ENCODE assay signal across 18 cellular contexts in the genomic region with DNA sequence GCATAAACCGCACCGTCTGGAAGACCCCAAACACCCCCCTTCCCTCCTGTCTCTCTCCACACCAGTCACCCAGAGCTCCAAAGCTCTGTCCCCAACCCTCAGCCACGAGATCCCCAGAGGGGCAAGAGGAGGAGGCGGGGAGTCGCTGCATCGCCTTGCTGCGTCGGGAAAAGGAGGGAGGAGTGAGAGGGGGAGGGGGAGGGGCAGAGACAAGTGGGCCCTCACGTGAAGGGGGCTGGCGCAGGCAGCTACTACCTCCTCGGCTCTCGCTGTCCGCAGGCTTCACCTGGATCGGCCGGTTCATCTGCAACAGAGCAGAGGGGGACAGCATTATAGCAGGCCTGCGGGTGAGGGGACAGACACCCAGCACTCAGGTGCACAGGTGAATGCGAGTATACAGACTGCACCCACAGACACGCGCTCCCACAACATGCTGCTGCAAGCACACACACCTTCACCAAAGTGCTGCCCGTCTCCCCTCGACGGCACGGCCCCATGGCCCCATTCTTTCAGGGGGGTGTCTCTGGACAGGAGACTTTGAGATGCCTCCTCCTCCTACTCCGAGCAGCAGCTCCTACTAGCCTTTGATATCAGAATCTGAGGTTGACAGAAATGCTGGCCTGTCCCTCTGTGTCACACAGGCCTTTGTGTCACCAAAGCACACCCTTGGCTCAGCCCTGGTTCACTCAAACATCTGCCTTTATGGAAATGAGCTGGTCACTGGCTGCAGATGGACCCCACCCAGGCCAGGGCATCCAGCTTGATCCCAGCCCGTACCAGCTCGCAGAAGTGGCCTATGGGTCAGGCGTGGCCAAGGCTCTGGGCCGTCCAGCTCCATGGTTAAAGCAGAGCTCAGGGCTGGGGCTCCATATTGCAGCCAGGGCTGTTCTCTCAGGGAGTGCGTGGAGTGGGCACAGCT.
A peak's percentile ranks its signal among the peaks of the same experiment; 100 is the strongest.
DNase-seq lines count a peak whose midpoint lies in the region; ATAC-seq, FAIRE-seq and TF ChIP-seq lines count a peak whose summit lies in the region.
"Had no signal": no experiment of that assay in that cellular context is flagged by ENCODE, and none has a peak within 500 bp of the region (broad histone marks: within the 10 kb centered on the region; RNA-seq: fewer than 3 reads in every experiment).

No MANE protein-coding gene starts in this region.

- no peak overlapping the region for H2BK15ac ChIP-seq in H9 (ENCODE audit: low read depth, low read length)

- H2AFZ ChIP-seq in HepG2 (ENCODE audit: low read length), result no peak overlapping the region
- no peak overlapping the region for H2AFZ ChIP-seq in H9 (ENCODE audit: low read length)

- no peaks in the 10 kb centered on the region for H3K4me1 ChIP-seq in HepG2 (ENCODE audit: insufficient read depth, low read length)
- no peaks in the 10 kb centered on the region for H3K4me1 ChIP-seq in right lobe of liver
- no peaks in the 10 kb centered on the region for H3K4me1 ChIP-seq in H9 (ENCODE audit: insufficient read depth, low read length)
- peaks cover 0 to 4% (median 0%) of the 10 kb centered on the region in 6 donors for H3K4me1 ChIP-seq in spleen
- H3K4me1 ChIP-seq: right atrium auricular region, transverse colon had no signal

- peaks cover 3 to 30% of the 10 kb centered on the region in 2 experiments; a peak in 4 of 5 replicates for H3K27me3 ChIP-seq in HepG2 (ENCODE audit: control insufficient read depth in 1 of 2, insufficient read depth in 2 of 2, low read length in 2 of 2)
- no peaks in the 10 kb centered on the region for H3K27me3 ChIP-seq in right lobe of liver
- no peaks in the 10 kb centered on the region for H3K27me3 ChIP-seq in H9 (ENCODE audit: insufficient read depth, low read length)
- H3K27me3 ChIP-seq in spleen (replicated peaks in 1 of 7), result peaks cover 0 to 22% (median 0%) of the 10 kb centered on the region in 7 donors
- H3K27me3 ChIP-seq: right atrium auricular region had no signal

- H3K4me2 ChIP-seq in HepG2 (ENCODE audit: low read depth, low read length) (no peak overlapping the region), H9 (ENCODE audit: insufficient read depth, insufficient read length, low read length) (no peak overlapping the region)

- H3K36me3 Mint-ChIP-seq in H9 (ENCODE audit: insufficient read depth in 1 of 3, low read depth in 3 of 3) (no peaks in the 10 kb centered on the region), WTC11 (no peaks in the 10 kb centered on the region)
- H3K36me3 Mint-ChIP-seq in activated T-cell treated with anti-CD3 and anti-CD28 coated beads, Interleukin-2, amount 50 U/mL, for 4 hours (ENCODE audit: insufficient read depth), result no peaks in the 10 kb centered on the region

- WGBS in HepG2 (ENCODE audit: low lambda C conversion rate), result 39% methylated on average over 20 of the region's 29 CpGs
- WGBS in right lobe of liver (ENCODE audit: insufficient coverage, low coverage, low lambda C conversion rate, missing lambda C conversion rate), result 69% methylated on average over 18 of the region's 29 CpGs
- WGBS in H9 (ENCODE audit: extremely low coverage, insufficient read length, low lambda C conversion rate), result no CpG with 5 or more reads among the region's 29 CpGs
- WGBS in spleen, 5 donors, result 76 to 83% (median 78%) methylated on average over 21 to 29 of the region's 29 CpGs

- H2BK12ac ChIP-seq in H9 (ENCODE audit: insufficient read length, low read depth, low read length), result no peak overlapping the region

- H3K79me2 ChIP-seq in HepG2 (ENCODE audit: insufficient read depth, low read length) (no peaks in the 10 kb centered on the region), H9 (ENCODE audit: insufficient read depth, low read length) (no peaks in the 10 kb centered on the region)

- CTCF ChIA-PET in HepG2 (lab: Yijun Ruan, JAX; ENCODE audit: low intra/inter-chr PET ratio, low total read pairs), result no interaction called here
- CTCF ChIA-PET in WTC11 (lab: Charles Lee), result interaction anchor here (0.5 to 4.5 kb wide), 35 partner anchors 8 to 987 kb away, joined by 3 to 26 read pairs (median 3); no protein-coding TSS in a partner anchor

- H2BK20ac ChIP-seq in H9 (ENCODE audit: low read depth, low read length, poor library complexity, severe bottlenecking), result no peak overlapping the region

- H3K27ac Mint-ChIP-seq in H9 (no peak overlapping the region; a peak in 1 of 7 replicates), WTC11 (no peak overlapping the region)
- H3K27ac Mint-ChIP-seq: activated CD4-positive, alpha-beta T cell treated with anti-CD3 and anti-CD28 coated beads, Interleukin-2, amount 10 ng/mL, durations not matched to agents 7 days and 5 days; CD4-positive, alpha-beta T cell had no signal

- H3K56ac ChIP-seq in H9 (ENCODE audit: insufficient read length, low read depth, low read length), result no peak overlapping the region

- no peaks in the 10 kb centered on the region for H3K79me1 ChIP-seq in H9 (ENCODE audit: insufficient read depth, low read depth, low read length, poor library complexity, severe bottlenecking)

- no peak overlapping the region for H4K91ac ChIP-seq in H9 (ENCODE audit: insufficient read length, low read depth, low read length)

- no peak for FAIRE-seq in HepG2 (lab: Jason Lieb, UNC)
- FAIRE-seq: HTR-8/SVneo had no signal

- TF ChIP-seq EP300 in HepG2 (IDR thresholded peaks at IDR 0.05; ENCODE audit: low read depth in 2 of 2, low read length in 2 of 2) (no peak), HepG2 (CRISPR knock-in tag; IDR thresholded peaks at IDR 0.05; ENCODE audit: borderline replicate concordance) (no peak)

- H3K4me1 Mint-ChIP-seq in H9, result peaks cover 4 to 16% of the 10 kb centered on the region in 2 experiments
- peaks cover 10% of the 10 kb centered on the region for H3K4me1 Mint-ChIP-seq in WTC11
- no peaks in the 10 kb centered on the region for H3K4me1 Mint-ChIP-seq in activated T-cell treated with anti-CD3 and anti-CD28 coated beads, Interleukin-2, amount 50 U/mL, for 4 hours (ENCODE audit: low read depth)
- H3K4me1 Mint-ChIP-seq: activated CD4-positive, alpha-beta T cell treated with anti-CD3 and anti-CD28 coated beads, Interleukin-2, amount 10 ng/mL, durations not matched to agents 7 days and 5 days; central memory CD8-positive, alpha-beta T cell had no signal

- H3K9me3 Mint-ChIP-seq in H9 (no peaks in the 10 kb centered on the region), WTC11 (no peaks in the 10 kb centered on the region)
- H3K9me3 Mint-ChIP-seq in activated T-cell treated with anti-CD3 and anti-CD28 coated beads, Interleukin-2, amount 50 U/mL, for 4 hours, result no peaks in the 10 kb centered on the region
- H3K9me3 Mint-ChIP-seq: activated CD4-positive, alpha-beta T cell treated with anti-CD3 and anti-CD28 coated beads, Interleukin-2, amount 10 ng/mL, durations not matched to agents 7 days and 5 days; CD4-positive, alpha-beta T cell; central memory CD8-positive, alpha-beta T cell had no signal

- H3K23ac ChIP-seq in H9 (ENCODE audit: insufficient read length, low read depth, low read length), result no peak overlapping the region

- H3K9ac ChIP-seq in HepG2 (ENCODE audit: insufficient read depth, low read depth, low read length) (no peak overlapping the region), H9 (ENCODE audit: extremely low read depth, insufficient read length, low read length) (no peak overlapping the region)

- no peak overlapping the region for H2BK5ac ChIP-seq in H9 (ENCODE audit: insufficient read length, low read length)

- no peaks in the 10 kb centered on the region for H3K9me3 ChIP-seq in HepG2 (ENCODE audit: low read length)
- H3K9me3 ChIP-seq in right lobe of liver, result no peaks in the 10 kb centered on the region
- no peaks in the 10 kb centered on the region for H3K9me3 ChIP-seq in H9 (ENCODE audit: control insufficient read depth, low read depth, low read length)
- no peaks in the 10 kb centered on the region for H3K9me3 ChIP-seq in spleen
- H3K9me3 ChIP-seq: esophagus squamous epithelium, right atrium auricular region, transverse colon had no signal

- no peak for TF ChIP-seq RAD21 in HepG2 (CRISPR knock-in tag; IDR thresholded peaks at IDR 0.05)

- no peak overlapping the region for H2AK5ac ChIP-seq in H9 (ENCODE audit: insufficient read length, low read length)

- no peak overlapping the region for H3K4ac ChIP-seq in H9 (ENCODE audit: low read depth, low read length)

- no peaks in the 10 kb centered on the region for H3K36me3 ChIP-seq in HepG2 (replicated peaks in 1 of 2; ENCODE audit: control insufficient read depth in 1 of 2, insufficient read depth in 2 of 2, low read length in 2 of 2)
- H3K36me3 ChIP-seq in right lobe of liver, result no peaks in the 10 kb centered on the region
- no peaks in the 10 kb centered on the region for H3K36me3 ChIP-seq in spleen
- H3K36me3 ChIP-seq: esophagus squamous epithelium, right atrium auricular region, transverse colon had no signal

- H3K27me3 Mint-ChIP-seq in H9 (ENCODE audit: low read depth) (peaks cover 17% of the 10 kb centered on the region), WTC11 (ENCODE audit: low read depth) (peaks cover 9% of the 10 kb centered on the region)
- H3K27me3 Mint-ChIP-seq in activated T-cell treated with anti-CD3 and anti-CD28 coated beads, Interleukin-2, amount 50 U/mL, for 4 hours (ENCODE audit: low read depth), result no peaks in the 10 kb centered on the region
- H3K27me3 Mint-ChIP-seq: activated CD4-positive, alpha-beta T cell treated with anti-CD3 and anti-CD28 coated beads, Interleukin-2, amount 10 ng/mL, durations not matched to agents 7 days and 5 days; CD4-positive, alpha-beta T cell had no signal

- H3K27ac ChIP-seq in HepG2 (ENCODE audit: extremely low read length, insufficient read depth, low read length) (no peak overlapping the region), right lobe of liver (no peak overlapping the region), H9 (ENCODE audit: insufficient read length, low read depth, low read length) (no peak overlapping the region), spleen (no peak overlapping the region), coronary artery (no peak overlapping the region)
- H3K27ac ChIP-seq: esophagus squamous epithelium, right atrium auricular region, transverse colon had no signal

- H4K20me1 ChIP-seq in HepG2 (ENCODE audit: insufficient read depth, low read length) (no peaks in the 10 kb centered on the region), H9 (ENCODE audit: control insufficient read depth, insufficient read depth, insufficient read length) (no peaks in the 10 kb centered on the region)

- H3K4me3 ChIP-seq in HepG2 (replicated peaks in 1 of 3; ENCODE audit: insufficient read depth in 1 of 3, low read depth in 2 of 3, low read length in 3 of 3), result no peak overlapping the region
- no peak overlapping the region for H3K4me3 ChIP-seq in right lobe of liver
- no peak overlapping the region for H3K4me3 ChIP-seq in spleen
- no peak overlapping the region for H3K4me3 ChIP-seq in coronary artery
- H3K4me3 ChIP-seq: esophagus squamous epithelium, right atrium auricular region, transverse colon had no signal

- peak; percentile 49 for ATAC-seq in HepG2
- ATAC-seq in right lobe of liver, result no peak
- peak; percentile 22 for ATAC-seq in WTC11
- no peak for ATAC-seq in activated T-cell treated with anti-CD3 and anti-CD28 coated beads, Interleukin-2, amount 50 U/mL, for 4 hours
- no peak for ATAC-seq in HG03571 (IDR thresholded peaks at IDR 0.05; ENCODE audit: unreplicated experiment)
- ATAC-seq: stimulated activated naive CD8-positive, alpha-beta T cell treated with anti-CD3 and anti-CD28 coated beads, Interleukin-15, Interleukin-2, amounts not matched to agents 100 U/mL and 50 U/mL, for 24 hours had no signal

- in situ Hi-C loops in HepG2 (cut with HindIII; ENCODE audit: extremely low pct_ligation_motif_present, low pct_unique_long_range_greater_than_20kb), result no loop called here

- intact Hi-C loops in HepG2 (cut with micrococcal nuclease; ENCODE audit: unreplicated experiment) (loop anchor here (5.0 kb wide), 2 partner anchors 215 to 380 kb away; no protein-coding TSS in a partner anchor), right lobe of liver (cut with DNase I) (no loop called here), spleen (cut with DNase I; ENCODE audit: low total_unique reads) (no loop called here)

- H2BK120ac ChIP-seq in H9 (ENCODE audit: low read depth, low read length, poor library complexity, severe bottlenecking), result no peak overlapping the region

- no peak overlapping the region for H3K18ac ChIP-seq in H9 (ENCODE audit: insufficient read length, low read depth, low read length)

- TF ChIP-seq POLR2A in HepG2 (IDR thresholded peaks at IDR 0.05; ENCODE audit: insufficient read depth in 1 of 2, low read depth in 2 of 2, low read length in 2 of 2) (no peak), right lobe of liver (IDR thresholded peaks at IDR 0.05) (no peak), spleen (IDR thresholded peaks at IDR 0.05) (no peak)

- H4K5ac ChIP-seq in H9 (ENCODE audit: insufficient read length, low read depth, low read length), result no peak overlapping the region

- H3K14ac ChIP-seq in H9 (ENCODE audit: insufficient read depth, low read length), result no peak overlapping the region

- no peak overlapping the region for H3K4me3 Mint-ChIP-seq in H9
- H3K4me3 Mint-ChIP-seq in WTC11, result no peak overlapping the region
- no peak overlapping the region for H3K4me3 Mint-ChIP-seq in activated T-cell treated with anti-CD3 and anti-CD28 coated beads, Interleukin-2, amount 50 U/mL, for 4 hours
- H3K4me3 Mint-ChIP-seq: activated CD4-positive, alpha-beta T cell treated with anti-CD3 and anti-CD28 coated beads, Interleukin-2, amount 10 ng/mL, durations not matched to agents 7 days and 5 days; CD4-positive, alpha-beta T cell; central memory CD8-positive, alpha-beta T cell had no signal

- POLR2A ChIA-PET in HepG2 (lab: Yijun Ruan, JAX), result no interaction called here
- POLR2A ChIA-PET in WTC11 (lab: Charles Lee), result no interaction called here

- H4K8ac ChIP-seq in H9 (replicated peaks; ENCODE audit: insufficient read length, low read depth, low read length), result no peak overlapping the region

- TF ChIP-seq CTCF in HepG2 (CRISPR knock-in tag; IDR thresholded peaks at IDR 0.05) (no peak), right lobe of liver (IDR thresholded peaks at IDR 0.05) (no peak), H9 (conservative IDR thresholded peaks at IDR 0.05) (no peak), WTC11 (IDR thresholded peaks at IDR 0.05) (no peak), spleen (IDR thresholded peaks at IDR 0.05 in 8 of 11, conservative IDR thresholded peaks at IDR 0.05 in 3 of 11) (no peak), coronary artery (IDR thresholded peaks at IDR 0.05) (no peak)

- no peak overlapping the region for H3T11ph ChIP-seq in H9 (ENCODE audit: low read length)

- no peak for DNase-seq in HepG2 (ENCODE audit: low spot score)
- no peak for DNase-seq in right lobe of liver
- DNase-seq in H9, result peak; percentile 60
- DNase-seq in WTC11 (ENCODE audit: low spot score), result peak; percentile 34
- no peak for DNase-seq in spleen
- no peak for DNase-seq in activated T-cell treated with anti-CD3 and anti-CD28 coated beads, Interleukin-2, amount 50 U/mL, for 4 hours
- no peak for DNase-seq in coronary artery (ENCODE audit: low spot score)
- DNase-seq: CD4-positive, alpha-beta T cell; effector CD8-positive, alpha-beta T cell; esophagus squamous epithelium; NK-92 treated with Interleukin-12 subunit alpha and Interleukin-12 subunit beta, amount 100 ng/mL, for 24 hours had no signal

- no peaks in the 10 kb centered on the region for H3K23me2 ChIP-seq in H9 (ENCODE audit: insufficient read length, low read depth, low read length, poor library complexity, severe bottlenecking)

- BruUV-seq in HepG2 (replicated peaks; lab: Mats Ljungman, UMichigan), result no TSS peak

Comparison
In these comparisons a context has a peak if more than half of its experiments do, and no peak if none do; other contexts are left out.
1. ATAC-seq: peak in HepG2 (single experiment) and WTC11 (single experiment); none in right lobe of liver (0 of 4), activated T-cell treated with anti-CD3 and anti-CD28 coated beads, Interleukin-2, amount 50 U/mL, for 4 hours (0 of 2) and HG03571 (single experiment).
2. DNase-seq: peak in H9 (single experiment) and WTC11 (single experiment); none in HepG2 (single experiment), right lobe of liver (0 of 3), spleen (single experiment), activated T-cell treated with anti-CD3 and anti-CD28 coated beads, Interleukin-2, amount 50 U/mL, for 4 hours (single experiment) and coronary artery (single experiment).